25 cellular contexts compared by ENCODE assay signal in the genomic region with DNA sequence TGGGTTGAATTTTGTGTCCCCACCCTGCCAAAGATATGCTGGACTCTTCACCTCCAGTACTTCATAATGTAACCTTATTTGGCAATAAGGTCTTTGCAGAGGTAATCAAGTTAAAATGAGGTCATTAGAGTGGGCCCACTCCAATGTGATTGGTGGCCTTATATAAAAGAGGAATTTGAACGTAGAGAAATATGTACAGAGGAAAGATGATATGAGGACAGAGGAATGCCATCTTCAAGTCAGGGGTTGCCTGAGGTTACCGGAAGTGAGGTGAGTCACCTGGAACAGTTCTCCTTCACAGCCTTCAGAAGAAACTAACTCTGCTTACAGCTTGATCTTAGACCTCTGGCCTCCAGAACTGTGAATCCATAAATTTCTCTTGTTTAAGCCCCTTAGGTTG.
DNase-seq lines count a peak whose midpoint lies in the region; FAIRE-seq and TF ChIP-seq lines count a peak whose summit lies in the region.
"Had no signal": no experiment of that assay in that cellular context is flagged by ENCODE, and none has a peak within 500 bp of the region (broad histone marks: within the 10 kb centered on the region; RNA-seq: fewer than 3 reads in every experiment).

No MANE protein-coding gene starts in this region.

- H3K36me3 ChIP-seq in effector memory CD4-positive, alpha-beta T cell (ENCODE audit: control insufficient read depth, insufficient read depth, low read length) = no peaks in the 10 kb centered on the region
- H3K36me3 ChIP-seq in smooth muscle cell (ENCODE audit: low read depth) = no peaks in the 10 kb centered on the region
- H3K36me3 ChIP-seq: brain microvascular endothelial cell had no signal

- DNase-seq in GM12865 (ENCODE audit: low read depth) (peak; percentile 17), HTR-8/SVneo (ENCODE audit: insufficient read length, low spot score) (peak; percentile 0), SW480 (ENCODE audit: low spot score) (peak; percentile 2), glomerular visceral epithelial cell (ENCODE audit: extremely low spot score) (peak; percentile 67), NCI-H1092 (lab: John Stamatoyannopoulos, UW) (no peak), smooth muscle cell (lab: John Stamatoyannopoulos, UW; ENCODE audit: unreplicated experiment) (no peak), NCI-H2196 (lab: John Stamatoyannopoulos, UW; ENCODE audit: unreplicated experiment) (no peak)
- DNase-seq in effector memory CD4-positive, alpha-beta T cell = no peak
- DNase-seq: activated CD8-positive, alpha-beta T cell treated with anti-CD3 and anti-CD28 coated beads for 36 hours; activated gamma-delta T cell; brain microvascular endothelial cell; Calu3; DND-41; effector CD4-positive, alpha-beta T cell; foreskin melanocyte; immature natural killer cell; mucosa of descending colon; NCI-H187 treated with DMSO at 0.1 percent for 48 hours; NCI-H748 treated with DMSO at 0.1 percent for 48 hours; nephron progenitor cell; stimulated activated naive CD8-positive, alpha-beta T cell treated with anti-CD3 and anti-CD28 coated beads, Interleukin-15, Interleukin-2, amounts not matched to agents 100 U/mL and 50 U/mL, for 24 hours had no signal

- H3K4me1 ChIP-seq in effector memory CD4-positive, alpha-beta T cell (ENCODE audit: control insufficient read depth, insufficient read depth, low read length, poor library complexity, severe bottlenecking) = no peaks in the 10 kb centered on the region
- H3K4me1 ChIP-seq in smooth muscle cell (ENCODE audit: low read depth) = no peaks in the 10 kb centered on the region
- H3K4me1 ChIP-seq: parathyroid adenoma had no signal

- no peaks in the 10 kb centered on the region for H3K27me3 ChIP-seq in effector memory CD4-positive, alpha-beta T cell (replicated peaks; ENCODE audit: control insufficient read depth, insufficient read depth, low read length, poor library complexity, severe bottlenecking)
- no peaks in the 10 kb centered on the region for H3K27me3 ChIP-seq in smooth muscle cell (ENCODE audit: low read depth)
- H3K27me3 ChIP-seq: brain microvascular endothelial cell, hepatocyte had no signal

- H2AFZ ChIP-seq in smooth muscle cell (ENCODE audit: low read depth) = no peak overlapping the region
- H2AFZ ChIP-seq: hepatocyte, parathyroid adenoma had no signal

- no peak for TF ChIP-seq CTCF in GM12865 (IDR thresholded peaks at IDR 0.05; ENCODE audit: insufficient read depth, low read depth, low read length, missing control alignments)
- no peak for TF ChIP-seq CTCF in smooth muscle cell (IDR thresholded peaks at IDR 0.05; ENCODE audit: borderline replicate concordance, insufficient read depth, poor library complexity, severe bottlenecking)

- no peak overlapping the region for H3K4me3 ChIP-seq in GM12865 (ENCODE audit: low read depth, low read length)
- H3K4me3 ChIP-seq in effector memory CD4-positive, alpha-beta T cell (ENCODE audit: insufficient read depth, low read depth, low read length, poor library complexity, severe bottlenecking) = no peak overlapping the region
- no peak overlapping the region for H3K4me3 ChIP-seq in smooth muscle cell
- H3K4me3 ChIP-seq: hepatocyte, mucosa of descending colon had no signal

- FAIRE-seq in HTR-8/SVneo (lab: Jason Lieb, UNC) = no peak

- no peak overlapping the region for H3K27ac ChIP-seq in effector memory CD4-positive, alpha-beta T cell (ENCODE audit: insufficient read depth, low read length, poor library complexity, severe bottlenecking)
- H3K27ac ChIP-seq in smooth muscle cell (ENCODE audit: low read depth) = no peak overlapping the region
- H3K27ac ChIP-seq: brain microvascular endothelial cell, C4-2B, hepatocyte, KMS-11, parathyroid adenoma had no signal

- no peaks in the 10 kb centered on the region for H4K20me1 ChIP-seq in smooth muscle cell (ENCODE audit: low read depth)

- WGBS in smooth muscle cell (ENCODE audit: low lambda C conversion rate) = 72% methylated on average over 2 of the region's 2 CpGs

- H3K9ac ChIP-seq in smooth muscle cell (ENCODE audit: low read depth) = no peak overlapping the region
- H3K9ac ChIP-seq: KMS-11, parathyroid adenoma had no signal

- H3F3A ChIP-seq in smooth muscle cell (ENCODE audit: low read depth) = no peaks in the 10 kb centered on the region

- H3K79me2 ChIP-seq in smooth muscle cell (ENCODE audit: low read depth) = no peaks in the 10 kb centered on the region
- H3K79me2 ChIP-seq: hepatocyte, parathyroid adenoma had no signal

- H3K9me3 ChIP-seq in effector memory CD4-positive, alpha-beta T cell (ENCODE audit: control insufficient read depth, low read length) = no peaks in the 10 kb centered on the region
- no peaks in the 10 kb centered on the region for H3K9me3 ChIP-seq in smooth muscle cell (replicated peaks; ENCODE audit: low read depth)
- H3K9me3 ChIP-seq: mucosa of descending colon had no signal

- H3K4me2 ChIP-seq in smooth muscle cell = no peak overlapping the region
- H3K4me2 ChIP-seq: hepatocyte, KMS-11 had no signal

Comparison
In these comparisons a context has a peak if more than half of its experiments do, and no peak if none do; other contexts are left out.
1. DNase-seq: peak in GM12865 (single experiment), HTR-8/SVneo (single experiment), SW480 (single experiment) and glomerular visceral epithelial cell (single experiment); none in NCI-H1092 (single experiment), effector memory CD4-positive, alpha-beta T cell (0 of 3), smooth muscle cell (single experiment) and NCI-H2196 (single experiment).